ENCODE assay signal across 8 cellular contexts in the genomic region with DNA sequence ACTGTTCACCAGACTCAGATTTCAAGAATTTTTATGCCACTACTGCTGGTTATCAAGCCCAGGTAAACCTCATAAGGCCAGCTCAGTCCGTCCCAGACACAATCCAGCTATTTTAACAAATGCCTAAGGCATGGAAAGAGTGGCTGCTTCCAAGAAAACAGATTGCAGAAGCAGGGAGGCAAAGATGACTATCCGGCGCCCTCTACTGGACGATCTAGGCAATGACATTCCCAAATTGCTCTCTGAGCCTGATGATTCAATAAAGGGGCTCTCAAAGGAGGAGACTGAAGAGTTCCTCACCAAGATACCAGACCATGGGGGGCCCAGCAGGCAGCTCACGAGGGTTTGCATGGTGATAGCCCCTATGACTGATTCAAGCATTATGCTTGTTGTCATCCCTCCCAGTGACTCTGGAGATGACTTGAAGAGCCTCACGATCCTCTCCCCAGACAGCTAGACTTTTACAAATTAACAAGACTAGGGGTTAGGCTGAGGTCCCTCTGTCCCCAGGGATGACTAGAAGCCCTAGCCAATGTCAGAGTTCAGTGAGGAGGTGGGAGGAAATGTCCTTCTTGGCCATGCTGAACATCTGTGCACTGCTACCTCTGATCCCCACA. TPM values are rescaled to one million over a fixed set of nuclear protein-coding genes. Genes with fewer than 3 reads are reported as not detected.
DNase-seq lines count a peak whose midpoint lies in the region; ATAC-seq and TF ChIP-seq lines count a peak whose summit lies in the region.

No MANE protein-coding gene starts in this region.

- no peaks in the 10 kb centered on the region for H3K9me3 ChIP-seq in SK-N-SH

- no peak overlapping the region for H2AFZ ChIP-seq in SK-N-SH (ENCODE audit: low read depth)

- H3K4me3 ChIP-seq in SK-N-SH (ENCODE audit: low read depth in 2 of 2, low read length in 1 of 2), result no peak overlapping the region

- TF ChIP-seq CTCF in SK-N-SH (IDR thresholded peaks at IDR 0.05), result peak; percentile 84

- peak; percentile 70 for TF ChIP-seq RAD21 in SK-N-SH (IDR thresholded peaks at IDR 0.05; ENCODE audit: low read length)

- no peak overlapping the region for H3K27ac ChIP-seq in SK-N-SH (ENCODE audit: low read depth in 2 of 2, low read length in 1 of 2)

- no peak overlapping the region for H3K4me2 ChIP-seq in SK-N-SH

- peak; percentile 43 for ATAC-seq in left colon
- ATAC-seq in HG02642 (IDR thresholded peaks at IDR 0.05; ENCODE audit: poor library complexity, unreplicated experiment), result no peak

- no peaks in the 10 kb centered on the region for H3K36me3 ChIP-seq in SK-N-SH (replicated peaks in 1 of 2; ENCODE audit: control insufficient read depth in 1 of 2, insufficient read depth in 2 of 2, low read length in 1 of 2)

- whole genome bisulfite sequencing in SK-N-SH (ENCODE audit: low lambda C conversion rate), result 17% methylated on average over 6 of the region's 6 CpGs

- H3K27me3 ChIP-seq in SK-N-SH (ENCODE audit: insufficient read depth), result no peaks in the 10 kb centered on the region

- DNase-seq in stimulated activated naive CD4-positive, alpha-beta T cell (lab: John Stamatoyannopoulos, UW), result peak in 4 of 6 experiments; percentile 2 to 23 (median 10)
- no peak for DNase-seq in stimulated activated naive CD4-positive, alpha-beta T cell treated with Interleukin-2 at 50 U/mL for 16 hours (lab: John Stamatoyannopoulos, UW)
- DNase-seq in HuH-7 (ENCODE audit: low spot score), result peak; percentile 30
- peak; percentile 72 for DNase-seq in SK-N-SH
- peak; percentile 67 for DNase-seq in cerebellar cortex (ENCODE audit: low spot score)
- DNase-seq in left colon, result peak in 1 of 2 donors; percentile 43
- DNase-seq in stimulated activated CD8-positive, alpha-beta memory T cell treated with anti-CD3 and anti-CD28 coated beads, Interleukin-12 subunit alpha, Interleukin-12 subunit beta, amount 100 ng/mL, for 1 hour (ENCODE audit: low read depth), result peak; percentile 13

- H3K4me1 ChIP-seq in SK-N-SH (ENCODE audit: control insufficient read depth in 1 of 2, insufficient read depth in 2 of 2, low read depth in 1 of 2, low read length in 1 of 2), result peaks cover 0 to 3% of the 10 kb centered on the region in 2 experiments; a peak in 1 of 4 replicates

- no peaks in the 10 kb centered on the region for H3K79me2 ChIP-seq in SK-N-SH (ENCODE audit: insufficient read depth)

- H4K20me1 ChIP-seq in SK-N-SH (ENCODE audit: insufficient read depth), result no peaks in the 10 kb centered on the region

- POLR2A ChIA-PET in SK-N-SH (lab: Yijun Ruan, JAX), result no interaction called here

- no peaks in the 10 kb centered on the region for H3F3A ChIP-seq in SK-N-SH (replicated peaks; ENCODE audit: insufficient read depth)

- intact Hi-C loops in left colon (cut with DNase I, micrococcal nuclease), result no loop called here

- no peak for TF ChIP-seq EP300 in SK-N-SH (IDR thresholded peaks at IDR 0.05; ENCODE audit: borderline replicate concordance in 1 of 2, low read depth in 1 of 2, low read length in 1 of 2)

- CTCF ChIA-PET in SK-N-SH (lab: Yijun Ruan, JAX), result interaction anchor here (0.6 to 2.4 kb wide), 40 partner anchors 9 to 468 kb away, joined by 3 to 20 read pairs (median 4); a partner anchor contains a TSS

- no peaks in the 10 kb centered on the region for H3K9me2 ChIP-seq in SK-N-SH

- H3K9ac ChIP-seq in SK-N-SH, result no peak overlapping the region

TF ChIP-seq in SK-N-SH, 30 proteins besides CTCF, POLR2A, EP300 and RAD21:
- TF ChIP-seq SMC3 (IDR thresholded peaks at IDR 0.05; ENCODE audit: low read depth, low read length) (peak; percentile 52), MXI1 (IDR thresholded peaks at IDR 0.05; ENCODE audit: low read depth, low read length) (peak; percentile 29; the same call in 1 of the 2 replicates), JUND (IDR thresholded peaks at IDR 0.05) (no peak)

RNA-seq across cellular contexts. Expression of a gene that starts 25.0 kb away (rescaled TPM):
- polyA plus RNA-seq in SK-N-SH (2012; rRNA removed), result 3.4 and 5.2 TPM in 2 replicates
- 5.5 and 7.3 TPM in 2 replicates for polyA plus RNA-seq in SK-N-SH (2012; cell fraction: cytosol; rRNA removed)
- 3.9 and 6.4 TPM in 2 replicates for polyA plus RNA-seq in SK-N-SH (2012; cell fraction: nucleus; rRNA removed)
- 10 to 100 TPM; 19.3 to 37.8 TPM for total RNA-seq in left colon

RNA-seq across cellular contexts. Expression of a gene that starts 45.8 kb away (rescaled TPM):
- not detected in 2 replicates for polyA plus RNA-seq in SK-N-SH (2012; rRNA removed)
- polyA plus RNA-seq in SK-N-SH (2012; cell fraction: cytosol; rRNA removed), result not detected in 2 replicates
- not detected in 2 replicates for polyA plus RNA-seq in SK-N-SH (2012; cell fraction: nucleus; rRNA removed)
- under 1 TPM in 1 of 2 donors, not detected in 1; 0.55 TPM for total RNA-seq in left colon
